15 cellular contexts compared by ENCODE assay signal in genomic region chr6:163169521-163169920, GRCh38.
DNase-seq lines count a peak whose midpoint lies in the region; ATAC-seq, FAIRE-seq and TF ChIP-seq lines count a peak whose summit lies in the region.
"Had no signal": no experiment of that assay in that cellular context is flagged by ENCODE, and none has a peak within 500 bp of the region (broad histone marks: within the 10 kb centered on the region; RNA-seq: fewer than 3 reads in every experiment).

No MANE protein-coding gene starts in this region.

- no peaks in the 10 kb centered on the region for H3K23me2 ChIP-seq in H1 (ENCODE audit: low read depth, low read length)

- no peaks in the 10 kb centered on the region for H3K79me2 ChIP-seq in K562 (ENCODE audit: control insufficient read depth, insufficient read depth, low read length)
- H3K79me2 ChIP-seq in H1 (ENCODE audit: control insufficient read depth in 1 of 2, insufficient read depth in 2 of 2, low read length in 2 of 2), result no peaks in the 10 kb centered on the region

- H3K79me1 ChIP-seq in H1 (ENCODE audit: low read depth, low read length), result no peaks in the 10 kb centered on the region

- no peak for DNase-seq in K562 (ENCODE audit: extremely low read depth in 1 of 4, low spot score in 3 of 4)
- DNase-seq in H1 (ENCODE audit: low read depth in 1 of 2, low spot score in 2 of 2), result no peak
- no peak for DNase-seq in substantia nigra (lab: John Stamatoyannopoulos, UW)
- DNase-seq in stimulated activated CD8-positive, alpha-beta memory T cell treated with anti-CD3 and anti-CD28 coated beads, Interleukin-4, amount 100 ng/mL, for 48 hours, result no peak
- no peak for DNase-seq in activated gamma-delta T cell (lab: John Stamatoyannopoulos, UW)
- DNase-seq: DMS79, GOT3, HCEC 1CT, HFFc6 had no signal

- no peaks in the 10 kb centered on the region for H4K20me1 ChIP-seq in K562 (replicated peaks; ENCODE audit: control insufficient read depth, insufficient read depth, low read length)
- no peaks in the 10 kb centered on the region for H4K20me1 ChIP-seq in H1 (replicated peaks in 1 of 2; ENCODE audit: control insufficient read depth in 1 of 2, insufficient read depth in 2 of 2, low read length in 2 of 2)

- H3K27ac ChIP-seq in K562 (ENCODE audit: extremely low read depth, low read depth, low read length) (no peak overlapping the region), H1 (ENCODE audit: low read depth, low read length) (no peak overlapping the region), substantia nigra (ENCODE audit: low read depth, low read length, poor library complexity, severe bottlenecking) (peak overlapping the region; percentile 49)
- H3K27ac ChIP-seq: A549, C4-2B had no signal

- TF ChIP-seq CTCF in K562 (IDR thresholded peaks at IDR 0.05 in 2 of 3, conservative IDR thresholded peaks at IDR 0.05 in 1 of 3; ENCODE audit: insufficient read depth in 2 of 3, low read depth in 1 of 3, low read length in 3 of 3) (no peak), H1 (IDR thresholded peaks at IDR 0.05; ENCODE audit: control extremely low read depth in 1 of 3, insufficient read depth in 1 of 3, low read depth in 1 of 3, low read length in 3 of 3) (no peak)

- no peak overlapping the region for H2BK20ac ChIP-seq in H1 (ENCODE audit: low read length)

- H3K9ac ChIP-seq in K562 (ENCODE audit: insufficient read depth in 1 of 2, low read depth in 2 of 2, low read length in 2 of 2) (no peak overlapping the region), H1 (replicated peaks in 1 of 4; ENCODE audit: extremely low read depth in 1 of 4, low read depth in 3 of 4, low read length in 3 of 4) (no peak overlapping the region)

- no peak for TF ChIP-seq POLR2A in K562 (conservative IDR thresholded peaks at IDR 0.05)
- no peak for TF ChIP-seq POLR2A in H1 (IDR thresholded peaks at IDR 0.05; ENCODE audit: control extremely low read depth in 1 of 2, low read depth in 2 of 2, low read length in 2 of 2)

- H3K23ac ChIP-seq in H1 (ENCODE audit: insufficient read length), result no peak overlapping the region

- H3K14ac ChIP-seq in H1 (ENCODE audit: insufficient read length), result no peak overlapping the region

- no peak for TF ChIP-seq RAD21 in K562 (CRISPR knock-in tag; conservative IDR thresholded peaks at IDR 0.05 in 1 of 2, IDR thresholded peaks at IDR 0.05 in 1 of 2)
- no peak for TF ChIP-seq RAD21 in H1 (IDR thresholded peaks at IDR 0.05 in 1 of 2, conservative IDR thresholded peaks at IDR 0.05 in 1 of 2; ENCODE audit: low read depth in 2 of 2, low read length in 2 of 2)

- no peak overlapping the region for H3K18ac ChIP-seq in H1 (ENCODE audit: extremely low read depth, low read length)

- no peak for FAIRE-seq in K562 (lab: Jason Lieb, UNC)
- FAIRE-seq in H1 (lab: Jason Lieb, UNC), result no peak
- FAIRE-seq: A549, GM12878, HTR-8/SVneo had no signal

- CTCF ChIA-PET in K562 (lab: Yijun Ruan, JAX; ENCODE audit: low intra/inter-chr PET ratio), result no interaction called here
- CTCF ChIA-PET in H1 (lab: Charles Lee; ENCODE audit: partially characterized antibody), result interaction anchor here (0.8 to 3.1 kb wide), 28 partner anchors 8 to 463 kb away, joined by 3 to 19 read pairs (median 4); no protein-coding TSS in a partner anchor

- no peak for TF ChIP-seq EP300 in K562 (IDR thresholded peaks at IDR 0.05; ENCODE audit: low read length)
- TF ChIP-seq EP300 in H1 (IDR thresholded peaks at IDR 0.05; ENCODE audit: borderline replicate concordance in 1 of 2, low read depth in 2 of 2, low read length in 2 of 2), result no peak

- H3K4me2 ChIP-seq in K562 (ENCODE audit: insufficient read depth, low read length) (no peak overlapping the region), H1 (ENCODE audit: insufficient read depth in 1 of 2, low read depth in 2 of 2, low read length in 2 of 2) (no peak overlapping the region)
- H3K4me2 ChIP-seq: A549 had no signal

- H4K8ac ChIP-seq in H1 (ENCODE audit: extremely low read depth, insufficient read depth, low read length), result peak overlapping the region; percentile 43; the same call in 1 of the 2 replicates

- H3K56ac ChIP-seq in H1 (replicated peaks; ENCODE audit: insufficient read length, low read depth, low read length), result no peak overlapping the region

- H4K5ac ChIP-seq in H1 (ENCODE audit: insufficient read length, low read depth, low read length), result no peak overlapping the region

- POLR2A ChIA-PET in K562 (lab: Yijun Ruan, JAX) (no interaction called here), H1 (lab: Charles Lee; ENCODE audit: partially characterized antibody) (no interaction called here)

- ATAC-seq in K562 (0 out of 3 replicates have a peak, but pooled peaks have one; percentile 19), GM18520 (IDR thresholded peaks at IDR 0.05; ENCODE audit: unreplicated experiment) (no peak)

- intact Hi-C loops in K562 (cut with micrococcal nuclease), result no loop called here

- peaks cover under 1 to 14% of the 10 kb centered on the region in 2 experiments; a peak in 2 of 5 replicates for H3K27me3 ChIP-seq in K562 (ENCODE audit: control insufficient read depth in 2 of 2, insufficient read depth in 2 of 2, low read length in 2 of 2)
- H3K27me3 ChIP-seq in H1 (replicated peaks in 1 of 4; ENCODE audit: control insufficient read depth in 3 of 4, extremely low read depth in 1 of 4, insufficient read depth in 3 of 4, low read length in 3 of 4), result no peaks in the 10 kb centered on the region
- H3K27me3 ChIP-seq: BE2C had no signal

- H2BK120ac ChIP-seq in H1 (replicated peaks; ENCODE audit: low read depth, low read length), result no peak overlapping the region

- H3K36me3 ChIP-seq in K562 (ENCODE audit: control insufficient read depth, insufficient read depth, low read length) (no peaks in the 10 kb centered on the region), H1 (ENCODE audit: control insufficient read depth in 2 of 4, insufficient read depth in 4 of 4, low read length in 3 of 4) (no peaks in the 10 kb centered on the region)
- H3K36me3 ChIP-seq: BE2C had no signal

- H2AFZ ChIP-seq in K562 (ENCODE audit: low read depth, low read length) (no peak overlapping the region; the same call in 1 of the 2 replicates), H1 (ENCODE audit: low read length) (no peak overlapping the region)

- no peaks in the 10 kb centered on the region for H3K4me1 ChIP-seq in K562 (replicated peaks in 1 of 2; ENCODE audit: control insufficient read depth in 2 of 2, insufficient read depth in 2 of 2, low read length in 2 of 2)
- no peaks in the 10 kb centered on the region for H3K4me1 ChIP-seq in H1 (replicated peaks in 1 of 4; ENCODE audit: control insufficient read depth in 3 of 4, insufficient read depth in 4 of 4, low read length in 3 of 4)
- H3K4me1 ChIP-seq: A549, BE2C had no signal

- H2BK15ac ChIP-seq in H1 (ENCODE audit: low read length), result 0 out of 2 replicates have a peak overlapping the region, but pooled peaks have one; percentile 18

- no peaks in the 10 kb centered on the region for H3K9me3 ChIP-seq in K562 (replicated peaks; ENCODE audit: control insufficient read depth, insufficient read depth, low read depth, low read length)
- H3K9me3 ChIP-seq in H1 (ENCODE audit: insufficient read depth in 2 of 2, low read depth in 1 of 2, low read length in 1 of 2), result peaks cover 0 to 3% of the 10 kb centered on the region in 2 experiments; a peak in 2 of 4 replicates
- H3K9me3 ChIP-seq: A549, BE2C had no signal

- H4K91ac ChIP-seq in H1 (replicated peaks; ENCODE audit: insufficient read length, low read length), result no peak overlapping the region

- no peak overlapping the region for H2BK12ac ChIP-seq in H1 (ENCODE audit: low read depth, low read length)

- no TSS peak for BruUV-seq in K562 (replicated peaks; lab: Mats Ljungman, UMichigan)

- H3K9me1 ChIP-seq in K562 (ENCODE audit: control insufficient read depth, insufficient read depth, low read length), result no peaks in the 10 kb centered on the region

- 7% methylated on average over 11 of the region's 11 CpGs for WGBS in K562 (ENCODE audit: insufficient coverage, low coverage, missing lambda C conversion rate)
- 95% methylated on average over 11 of the region's 11 CpGs; no CpG with 5 or more reads in 1 of the 2 experiments for WGBS in H1 (ENCODE audit: extremely low coverage in 1 of 2, insufficient coverage in 1 of 2, insufficient read length in 1 of 2, insufficient replicate concordance in 2 of 2, low coverage in 1 of 2, low lambda C conversion rate in 2 of 2, missing lambda C conversion rate in 1 of 2), 2 experiments

- no peak overlapping the region for H2BK5ac ChIP-seq in H1 (ENCODE audit: low read depth, low read length)

- H3K4ac ChIP-seq in H1 (replicated peaks; ENCODE audit: insufficient read length, low read depth, low read length), result no peak overlapping the region

- in situ Hi-C loops in K562 (cut with MboI), result no loop called here

- H3K4me3 ChIP-seq in K562, result no peak overlapping the region
- no peak overlapping the region for H3K4me3 ChIP-seq in H1 (ENCODE audit: extremely low read depth in 1 of 4, insufficient read depth in 2 of 4, low read depth in 3 of 4, low read length in 4 of 4)
- H3K4me3 ChIP-seq: A549, GM12878 had no signal

- no peak overlapping the region for H2AK5ac ChIP-seq in H1 (ENCODE audit: low read depth, low read length)

TF ChIP-seq in K562, 482 proteins besides CTCF, POLR2A, EP300 and RAD21 (continues in another document):
- TF ChIP-seq, protein P1, sequence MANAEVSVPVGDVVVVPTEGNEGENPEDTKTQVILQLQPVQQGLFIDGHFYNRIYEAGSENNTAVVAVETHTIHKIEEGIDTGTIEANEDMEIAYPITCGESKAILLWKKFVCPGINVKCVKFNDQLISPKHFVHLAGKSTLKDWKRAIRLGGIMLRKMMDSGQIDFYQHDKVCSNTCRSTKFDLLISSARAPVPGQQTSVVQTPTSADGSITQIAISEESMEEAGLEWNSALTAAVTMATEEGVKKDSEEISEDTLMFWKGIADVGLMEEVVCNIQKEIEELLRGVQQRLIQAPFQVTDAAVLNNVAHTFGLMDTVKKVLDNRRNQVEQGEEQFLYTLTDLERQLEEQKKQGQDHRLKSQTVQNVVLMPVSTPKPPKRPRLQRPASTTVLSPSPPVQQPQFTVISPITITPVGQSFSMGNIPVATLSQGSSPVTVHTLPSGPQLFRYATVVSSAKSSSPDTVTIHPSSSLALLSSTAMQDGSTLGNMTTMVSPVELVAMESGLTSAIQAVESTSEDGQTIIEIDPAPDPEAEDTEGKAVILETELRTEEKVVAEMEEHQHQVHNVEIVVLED (CRISPR knock-in tag; IDR thresholded peaks at IDR 0.05), result no peak

TF ChIP-seq in H1, 55 proteins besides CTCF, POLR2A, EP300 and RAD21 (continues in another document):
- TF ChIP-seq NANOG (IDR thresholded peaks at IDR 0.05; ENCODE audit: insufficient read depth, low read depth, low read length, poor library complexity, severe bottlenecking) (no peak), CBX8 (IDR thresholded peaks at IDR 0.05; ENCODE audit: borderline replicate concordance, low read depth, low read length) (no peak), JUND (IDR thresholded peaks at IDR 0.05; ENCODE audit: low read length) (no peak), MAX (IDR thresholded peaks at IDR 0.05) (no peak), TAF1 (IDR thresholded peaks at IDR 0.05; ENCODE audit: low read depth, low read length) (no peak), CTBP2 (IDR thresholded peaks at IDR 0.05; ENCODE audit: borderline replicate concordance, insufficient read depth, insufficient read length, low read length) (no peak)
